In genomic region chr11:119092880-119093665, GRCh38 we compare ENCODE assay signal across 1 cellular context.
TF ChIP-seq lines count a peak whose summit lies in the region.

No MANE protein-coding gene starts in this region.

TF ChIP-seq in HEK293, 187 proteins besides CTCF, POLR2A, EP300 and RAD21 (continued from another document):
- TF ChIP-seq ZNF518A (tag by site-specific recombination; conservative IDR thresholded peaks at IDR 0.05; ENCODE audit: low read depth), result no peak
- 0 out of 2 replicates have a peak, but pooled peaks have one; percentile 18 for TF ChIP-seq BCL11A (tag by site-specific recombination; IDR thresholded peaks at IDR 0.05; ENCODE audit: low read depth)
- TF ChIP-seq ZNF501 (tag by site-specific recombination; IDR thresholded peaks at IDR 0.05), result 0 out of 2 replicates have a peak, but pooled peaks have one; percentile 14
